In genomic region chr2:200172944-200173481, GRCh38 we compare ENCODE assay signal across 1 cellular context.
TF ChIP-seq lines count a peak whose summit lies in the region.

No MANE protein-coding gene starts in this region.

TF ChIP-seq in K562, 482 proteins besides CTCF, POLR2A, EP300 and RAD21 (continued from another document):
- TF ChIP-seq ZNF592 (IDR thresholded peaks at IDR 0.05) (no peak), MTA2 (IDR thresholded peaks at IDR 0.05; ENCODE audit: low read depth) (no peak), DIDO1 (tag; IDR thresholded peaks at IDR 0.05; ENCODE audit: low read depth) (no peak), RBM39 (optimal IDR thresholded peaks at IDR 0.05; ENCODE audit: low read depth, low read length) (no peak), PATZ1 (CRISPR knock-in tag; IDR thresholded peaks at IDR 0.05; ENCODE audit: borderline replicate concordance) (no peak), NCOA4 (IDR thresholded peaks at IDR 0.05; ENCODE audit: partially characterized antibody) (no peak), SPI1 (IDR thresholded peaks at IDR 0.05; ENCODE audit: borderline replicate concordance, low read depth, low read length) (no peak), SLC30A9 (CRISPR knock-in tag; IDR thresholded peaks at IDR 0.05) (no peak), ZNF274 (IDR thresholded peaks at IDR 0.05; ENCODE audit: borderline replicate concordance, low read depth, low read length) (no peak), SNIP1 (IDR thresholded peaks at IDR 0.05; ENCODE audit: low read depth) (no peak), ZNF197 (CRISPR knock-in tag; IDR thresholded peaks at IDR 0.05; ENCODE audit: low read depth) (no peak), GMEB1 (CRISPR knock-in tag; IDR thresholded peaks at IDR 0.05) (no peak), TAF15 (IDR thresholded peaks at IDR 0.05; ENCODE audit: low read depth, low read length) (no peak), MEF2A (IDR thresholded peaks at IDR 0.05; ENCODE audit: control insufficient read depth, low read depth, low read length) (no peak)
